Comparison of ENCODE assay signal across 20 cellular contexts in genomic region chr11:46050652-46051051, GRCh38.
DNase-seq lines count a peak whose midpoint lies in the region; ATAC-seq and TF ChIP-seq lines count a peak whose summit lies in the region.
"Had no signal": no experiment of that assay in that cellular context is flagged by ENCODE, and none has a peak within 500 bp of the region (broad histone marks: within the 10 kb centered on the region; RNA-seq: fewer than 3 reads in every experiment).

No MANE protein-coding gene starts in this region.

- H3K9ac ChIP-seq in SK-N-SH (no peak overlapping the region), iPS-20b (ENCODE audit: low read depth, low read length) (peak overlapping the region; percentile 64; the same call in 1 of the 2 replicates), trophoblast cell (ENCODE audit: low read length) (no peak overlapping the region)

- CTCF ChIA-PET in SK-N-SH (lab: Yijun Ruan, JAX): interaction anchor here (0.7 to 1.5 kb wide), 4 partner anchors 9 to 86 kb away, joined by 3 to 4 read pairs (median 4); no protein-coding TSS in a partner anchor

- WGBS in SK-N-SH (ENCODE audit: low lambda C conversion rate): 59% methylated on average over 2 of the region's 2 CpGs
- no CpG with 5 or more reads among the region's 2 CpGs for WGBS in trophoblast cell (ENCODE audit: extremely low coverage, insufficient coverage, insufficient read length)

- no peak overlapping the region for H4K8ac ChIP-seq in trophoblast cell (ENCODE audit: low read depth, low read length)

- H3K4me2 ChIP-seq in SK-N-SH (peak overlapping the region; percentile 34; the same call in 1 of the 2 replicates), trophoblast cell (ENCODE audit: low read length) (peak overlapping the region; percentile 29)

- H3K9me3 Mint-ChIP-seq in HFFc6: no peaks in the 10 kb centered on the region

- H3K4me3 ChIP-seq in SK-N-SH (ENCODE audit: low read depth in 2 of 2, low read length in 1 of 2) (no peak overlapping the region), iPS-20b (ENCODE audit: low read length) (no peak overlapping the region), trophoblast cell (ENCODE audit: low read depth, low read length) (no peak overlapping the region)
- H3K4me3 ChIP-seq: gastroesophageal sphincter, thoracic aorta had no signal

- DNase-seq in HFFc6 (no peak), SK-N-SH (no peak), trophoblast cell (peak in 1 of 2 donors; percentile 37), SIG-M5 (lab: John Stamatoyannopoulos, UW) (no peak), left lobe of liver (ENCODE audit: low spot score) (no peak)
- no peak for DNase-seq in stimulated activated CD4-positive, alpha-beta T cell treated with anti-CD3 and anti-CD28 coated beads, Interleukin-4, amount 100 ng/mL, for 1 hour
- DNase-seq: activated CD8-positive, alpha-beta T cell treated with anti-CD3 and anti-CD28 coated beads, Interleukin-2, amount 10 ng/mL, durations not matched to agents 7 days and 5 days; DMS153; NCI-H2081 treated with DMSO at 0.1 percent for 48 hours; NCI-H526 treated with DMSO at 0.1 percent for 48 hours; stimulated activated CD4-positive, alpha-beta T cell treated with anti-CD3 and anti-CD28 coated beads, Interleukin-2, amount 100 ng/mL, for 48 hours; stimulated activated CD8-positive, alpha-beta memory T cell treated with anti-CD3 and anti-CD28 coated beads, Interleukin-4, amount 100 ng/mL, for 48 hours had no signal

- no peak overlapping the region for H3K14ac ChIP-seq in trophoblast cell (ENCODE audit: low read length)

- peaks cover 21 to 27% of the 10 kb centered on the region in 2 experiments for H3K4me1 ChIP-seq in SK-N-SH (ENCODE audit: control insufficient read depth in 1 of 2, insufficient read depth in 2 of 2, low read depth in 1 of 2, low read length in 1 of 2)
- H3K4me1 ChIP-seq in iPS-20b (ENCODE audit: insufficient read depth, low read length): peaks cover 62% of the 10 kb centered on the region
- peaks cover 10 to 18% of the 10 kb centered on the region in 2 experiments for H3K4me1 ChIP-seq in trophoblast cell (ENCODE audit: control insufficient read depth in 1 of 2, insufficient read depth in 2 of 2, low read length in 2 of 2)
- H3K4me1 ChIP-seq: BE2C had no signal

- H3K27ac Mint-ChIP-seq in HFFc6: peak overlapping the region; percentile 81
- H3K27ac Mint-ChIP-seq: activated CD8-positive, alpha-beta T cell treated with anti-CD3 and anti-CD28 coated beads, Interleukin-2, amount 10 ng/mL, durations not matched to agents 7 days and 5 days had no signal

- H2BK120ac ChIP-seq in trophoblast cell (ENCODE audit: insufficient read depth, low read length, poor library complexity): peak overlapping the region; percentile 71

- H3K18ac ChIP-seq in trophoblast cell (ENCODE audit: low read length): no peak overlapping the region

- H3K36me3 Mint-ChIP-seq in HFFc6 (ENCODE audit: low read depth): no peaks in the 10 kb centered on the region

- peaks cover 7% of the 10 kb centered on the region for H3F3A ChIP-seq in SK-N-SH (replicated peaks; ENCODE audit: insufficient read depth)

- H3K27me3 ChIP-seq in SK-N-SH (ENCODE audit: insufficient read depth) (no peaks in the 10 kb centered on the region), iPS-20b (ENCODE audit: insufficient read depth, low read length) (no peaks in the 10 kb centered on the region), trophoblast cell (ENCODE audit: insufficient read depth, low read length) (no peaks in the 10 kb centered on the region)
- H3K27me3 ChIP-seq: BE2C, gastroesophageal sphincter, neutrophil had no signal

- H2BK5ac ChIP-seq in trophoblast cell (ENCODE audit: low read depth, low read length, poor library complexity): peak overlapping the region; percentile 93

- ATAC-seq in GM19351 (IDR thresholded peaks at IDR 0.05; ENCODE audit: unreplicated experiment) (no peak), left lobe of liver (no peak)
- ATAC-seq: activated CD8-positive, alpha-beta T cell treated with anti-CD3 and anti-CD28 coated beads, Interleukin-2, amount 10 ng/mL, durations not matched to agents 7 days and 5 days; Panc1 had no signal

- no peak for TF ChIP-seq EP300 in SK-N-SH (IDR thresholded peaks at IDR 0.05; ENCODE audit: borderline replicate concordance in 1 of 2, low read depth in 1 of 2, low read length in 1 of 2)

- H3K4ac ChIP-seq in trophoblast cell (ENCODE audit: low read depth, low read length): no peak overlapping the region

- H3K79me2 ChIP-seq in SK-N-SH (ENCODE audit: insufficient read depth) (no peaks in the 10 kb centered on the region), trophoblast cell (ENCODE audit: control insufficient read depth, insufficient read depth, low read length, poor library complexity) (no peaks in the 10 kb centered on the region)

- H2AK5ac ChIP-seq in trophoblast cell (ENCODE audit: low read length): no peak overlapping the region

- no peaks in the 10 kb centered on the region for H3K27me3 Mint-ChIP-seq in HFFc6 (ENCODE audit: insufficient read depth)
- H3K27me3 Mint-ChIP-seq: central memory CD8-positive, alpha-beta T cell had no signal

- H2AFZ ChIP-seq in SK-N-SH (ENCODE audit: low read depth) (no peak overlapping the region), trophoblast cell (ENCODE audit: insufficient read depth, low read length, poor library complexity) (no peak overlapping the region)

- H3K79me1 ChIP-seq in trophoblast cell (ENCODE audit: low read length): peaks cover 5% of the 10 kb centered on the region

- peaks cover 10% of the 10 kb centered on the region; the same call in 1 of the 2 replicates for H4K20me1 ChIP-seq in SK-N-SH (ENCODE audit: insufficient read depth)

- POLR2A ChIA-PET in SK-N-SH (lab: Yijun Ruan, JAX): interaction anchor here (0.6 kb wide), 1 partner anchor 270 kb away, joined by 4 read pairs; no protein-coding TSS in a partner anchor

- peak overlapping the region; percentile 85 for H4K91ac ChIP-seq in trophoblast cell (ENCODE audit: low read depth, low read length)

- no peaks in the 10 kb centered on the region for H3K9me2 ChIP-seq in SK-N-SH

- H3K27ac ChIP-seq in SK-N-SH (ENCODE audit: low read depth in 2 of 2, low read length in 1 of 2) (peak overlapping the region; percentile 48 to 54), iPS-20b (ENCODE audit: low read length) (no peak overlapping the region), trophoblast cell (ENCODE audit: low read depth, low read length) (peak overlapping the region; percentile 74)
- H3K27ac ChIP-seq: thoracic aorta had no signal

- H3K36me3 ChIP-seq in SK-N-SH (replicated peaks in 1 of 2; ENCODE audit: control insufficient read depth in 1 of 2, insufficient read depth in 2 of 2, low read length in 1 of 2) (peaks cover 13 to 17% of the 10 kb centered on the region in 2 experiments), iPS-20b (ENCODE audit: insufficient read depth, low read depth, low read length) (no peaks in the 10 kb centered on the region), trophoblast cell (ENCODE audit: control insufficient read depth in 1 of 2, insufficient read depth in 2 of 2, low read length in 2 of 2) (no peaks in the 10 kb centered on the region)
- H3K36me3 ChIP-seq: BE2C, gastroesophageal sphincter, thoracic aorta had no signal

- H3K9me3 ChIP-seq in SK-N-SH: no peaks in the 10 kb centered on the region
- H3K9me3 ChIP-seq in iPS-20b (ENCODE audit: insufficient read depth, low read depth, low read length): no peaks in the 10 kb centered on the region
- H3K9me3 ChIP-seq in trophoblast cell (ENCODE audit: insufficient read depth, low read depth, low read length): no peaks in the 10 kb centered on the region
- H3K9me3 ChIP-seq: BE2C, gastroesophageal sphincter, neutrophil, thoracic aorta had no signal

- H2BK12ac ChIP-seq in trophoblast cell (ENCODE audit: low read length): peak overlapping the region; percentile 79

- H3K4me1 Mint-ChIP-seq in HFFc6 (ENCODE audit: low read depth): peaks cover 59% of the 10 kb centered on the region

- no peak overlapping the region for H4K12ac ChIP-seq in trophoblast cell (ENCODE audit: low read depth, low read length)

- H3K23ac ChIP-seq in trophoblast cell (ENCODE audit: low read length): no peak overlapping the region

- TF ChIP-seq CTCF in HFFc6 (IDR thresholded peaks at IDR 0.05) (no peak), SK-N-SH (IDR thresholded peaks at IDR 0.05) (no peak)

- peak overlapping the region; percentile 63 for H3K4me3 Mint-ChIP-seq in HFFc6
- H3K4me3 Mint-ChIP-seq: activated CD8-positive, alpha-beta T cell treated with anti-CD3 and anti-CD28 coated beads, Interleukin-2, amount 10 ng/mL, durations not matched to agents 7 days and 5 days; central memory CD8-positive, alpha-beta T cell had no signal

- TF ChIP-seq RAD21 in SK-N-SH (IDR thresholded peaks at IDR 0.05; ENCODE audit: low read length): no peak

TF ChIP-seq in SK-N-SH, 30 proteins besides CTCF, POLR2A, EP300 and RAD21:
- no peak for TF ChIP-seq TEAD4 (IDR thresholded peaks at IDR 0.05; ENCODE audit: borderline replicate concordance, insufficient read depth)
- TF ChIP-seq REST (IDR thresholded peaks at IDR 0.05; ENCODE audit: low read depth, low read length): no peak
